22 cellular contexts compared by ENCODE assay signal in the genomic region with DNA sequence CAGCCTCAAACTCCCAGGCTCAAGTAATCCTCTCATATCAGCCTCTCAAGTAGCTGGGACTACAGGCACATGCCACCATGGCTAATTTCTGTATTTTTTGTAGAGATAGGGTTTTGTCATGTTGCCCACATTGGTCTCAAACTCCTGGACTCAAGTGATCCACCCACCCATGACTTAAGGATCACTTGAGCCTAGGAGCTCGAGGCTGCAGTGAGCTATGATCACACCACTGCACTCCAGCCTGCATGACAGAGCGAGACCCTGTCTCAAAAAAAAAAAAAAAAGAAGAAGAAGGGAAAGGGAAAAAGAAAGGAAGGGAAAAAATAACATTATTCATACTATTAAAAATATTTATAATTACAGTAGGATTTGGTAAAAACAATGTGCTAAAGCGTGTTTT. TPM values are rescaled to one million over a fixed set of nuclear protein-coding genes. Genes with fewer than 3 reads are reported as not detected.
A peak's percentile ranks its signal among the peaks of the same experiment; 100 is the strongest.
DNase-seq lines count a peak whose midpoint lies in the region; ATAC-seq and TF ChIP-seq lines count a peak whose summit lies in the region.
"Had no signal": no experiment of that assay in that cellular context is flagged by ENCODE, and none has a peak within 500 bp of the region (broad histone marks: within the 10 kb centered on the region; RNA-seq: fewer than 3 reads in every experiment).

No MANE protein-coding gene starts in this region.

- H3K36me3 ChIP-seq in ascending aorta: no peaks in the 10 kb centered on the region
- no peaks in the 10 kb centered on the region for H3K36me3 ChIP-seq in thyroid gland
- H3K36me3 ChIP-seq in H7 (replicated peaks; ENCODE audit: control insufficient read depth, insufficient read depth, low read length): no peaks in the 10 kb centered on the region
- H3K36me3 ChIP-seq: BLaER1, vagina had no signal

- H3K4me3 ChIP-seq in ascending aorta: no peak overlapping the region
- no peak overlapping the region for H3K4me3 ChIP-seq in thyroid gland (replicated peaks in 1 of 3)
- H3K4me3 ChIP-seq in H7 (ENCODE audit: insufficient read depth, low read depth, low read length): no peak overlapping the region
- H3K4me3 ChIP-seq: BLaER1, testis, vagina had no signal

- DNase-seq in DMS79 treated with DMSO at 0.1 percent for 48 hours (lab: John Stamatoyannopoulos, UW): peak; percentile 32
- no peak for DNase-seq in ascending aorta (ENCODE audit: low spot score in 2 of 2)
- DNase-seq in thyroid gland: peak; percentile 63 to 74
- DNase-seq in H7: no peak
- no peak for DNase-seq in activated effector memory CD4-positive, alpha-beta T cell treated with anti-CD3 and anti-CD28 coated beads, Interleukin-2, amount 50 U/mL, for 16 hours
- DNase-seq: activated CD4-positive, alpha-beta memory T cell treated with anti-CD3 and anti-CD28 coated beads, Interleukin-2, amount 10 ng/mL, durations not matched to agents 7 days and 5 days; activated CD8-positive, alpha-beta memory T cell treated with anti-CD3 and anti-CD28 coated beads, Interleukin-2, amount 50 U/mL, for 4 hours; activated naive CD4-positive, alpha-beta T cell treated with anti-CD3 and anti-CD28 coated beads, Interleukin-2, amount 10 ng/mL, durations not matched to agents 7 days and 5 days; H9; Kasumi-1; NCI-H1417 treated with DMSO at 0.1 percent for 48 hours; NCI-H2081; NCI-H2227 treated with DMSO at 0.1 percent for 48 hours; small intestine; stimulated activated naive CD4-positive, alpha-beta T cell treated with Interleukin-2 at 50 U/mL for 16 hours; T-helper 2 cell; testis had no signal

- H3K4me1 ChIP-seq in ascending aorta: peaks cover 8 to 41% of the 10 kb centered on the region in 2 donors
- H3K4me1 ChIP-seq in thyroid gland: peaks cover 15 to 16% of the 10 kb centered on the region in 2 donors
- H3K4me1 ChIP-seq: BLaER1 had no signal

- H3K9me3 Mint-ChIP-seq in nephron: no peaks in the 10 kb centered on the region
- H3K9me3 Mint-ChIP-seq: activated CD4-positive, alpha-beta memory T cell treated with anti-CD3 and anti-CD28 coated beads, Interleukin-2, amount 10 ng/mL, durations not matched to agents 7 days and 5 days; activated naive CD4-positive, alpha-beta T cell treated with anti-CD3 and anti-CD28 coated beads, Interleukin-2, amount 10 ng/mL, durations not matched to agents 7 days and 5 days; H9 had no signal

- intact Hi-C loops in ascending aorta (cut with DNase I) (no loop called here), thyroid gland (cut with DNase I) (no loop called here)

- no peak overlapping the region for H3K4me3 Mint-ChIP-seq in nephron
- H3K4me3 Mint-ChIP-seq: activated CD4-positive, alpha-beta memory T cell treated with anti-CD3 and anti-CD28 coated beads, Interleukin-2, amount 10 ng/mL, durations not matched to agents 7 days and 5 days; activated naive CD4-positive, alpha-beta T cell treated with anti-CD3 and anti-CD28 coated beads, Interleukin-2, amount 10 ng/mL, durations not matched to agents 7 days and 5 days; H9 had no signal

- no peaks in the 10 kb centered on the region for H3K27me3 Mint-ChIP-seq in nephron (ENCODE audit: low read depth)
- H3K27me3 Mint-ChIP-seq: activated naive CD4-positive, alpha-beta T cell treated with anti-CD3 and anti-CD28 coated beads, Interleukin-2, amount 10 ng/mL, durations not matched to agents 7 days and 5 days had no signal

- TF ChIP-seq CTCF in ascending aorta (IDR thresholded peaks at IDR 0.05): no peak
- no peak for TF ChIP-seq CTCF in nephron (IDR thresholded peaks at IDR 0.05; ENCODE audit: unreplicated experiment in 3 of 3)
- no peak for TF ChIP-seq CTCF in thyroid gland (IDR thresholded peaks at IDR 0.05)

- H3K27me3 ChIP-seq in ascending aorta (no peaks in the 10 kb centered on the region), thyroid gland (no peaks in the 10 kb centered on the region), H7 (ENCODE audit: control insufficient read depth, insufficient read depth, low read length) (no peaks in the 10 kb centered on the region)
- H3K27me3 ChIP-seq: BLaER1, testis, vagina had no signal

- ATAC-seq in HG03097 (IDR thresholded peaks at IDR 0.05; ENCODE audit: low FRiP score, unreplicated experiment): no peak
- ATAC-seq: Right ventricle myocardium inferior had no signal

- peaks cover 26% of the 10 kb centered on the region for H3K4me1 Mint-ChIP-seq in nephron
- H3K4me1 Mint-ChIP-seq: activated naive CD4-positive, alpha-beta T cell treated with anti-CD3 and anti-CD28 coated beads, Interleukin-2, amount 10 ng/mL, durations not matched to agents 7 days and 5 days had no signal

- H3K27ac Mint-ChIP-seq in nephron: peak overlapping the region; percentile 38 to 44 (median 40)
- H3K27ac Mint-ChIP-seq: activated CD4-positive, alpha-beta memory T cell treated with anti-CD3 and anti-CD28 coated beads, Interleukin-2, amount 10 ng/mL, durations not matched to agents 7 days and 5 days; activated naive CD4-positive, alpha-beta T cell treated with anti-CD3 and anti-CD28 coated beads, Interleukin-2, amount 10 ng/mL, durations not matched to agents 7 days and 5 days had no signal

- H3K9me3 ChIP-seq in ascending aorta (no peaks in the 10 kb centered on the region), thyroid gland (no peaks in the 10 kb centered on the region)
- H3K9me3 ChIP-seq: BLaER1, testis, vagina had no signal

- WGBS in thyroid gland, 2 donors: 37 to 40% methylated on average over 3 of the region's 3 CpGs

- H3K27ac ChIP-seq in ascending aorta (peak overlapping the region; percentile 42 to 59), thyroid gland (peak overlapping the region; percentile 0 to 53 (median 52))
- H3K27ac ChIP-seq: BLaER1, vagina had no signal

- no peaks in the 10 kb centered on the region for H3K36me3 Mint-ChIP-seq in nephron (ENCODE audit: low read depth)
- H3K36me3 Mint-ChIP-seq: activated naive CD4-positive, alpha-beta T cell treated with anti-CD3 and anti-CD28 coated beads, Interleukin-2, amount 10 ng/mL, durations not matched to agents 7 days and 5 days had no signal

- TF ChIP-seq POLR2A in thyroid gland (IDR thresholded peaks at IDR 0.05): no peak

RNA-seq across cellular contexts. Expression of a gene that starts 19.2 kb away (rescaled TPM):
- total RNA-seq in ascending aorta (94.6 TPM), thyroid gland (100 to 1,000 TPM in 3 of 4 donors, 10 to 100 TPM in 1; 78.0 to 127 (median 110) TPM)
- 2.7 and 3.0 TPM in 2 replicates for total RNA-seq in H7 (2014; rRNA removed; shearing (Covaris generic))

Comparison
In these comparisons a context has a peak if more than half of its experiments do, and no peak if none do; other contexts are left out.
1. DNase-seq: peak in DMS79 treated with DMSO at 0.1 percent for 48 hours (single experiment) and thyroid gland (2 of 2); none in ascending aorta (0 of 2), H7 (single experiment) and activated effector memory CD4-positive, alpha-beta T cell treated with anti-CD3 and anti-CD28 coated beads, Interleukin-2, amount 50 U/mL, for 16 hours (single experiment).
2. RNA of a gene that starts 19.2 kb away (total RNA-seq): 78.0 to 127 TPM in thyroid gland and 94.6 TPM in ascending aorta (single experiment); 2.7 to 3.0 TPM in H7; every median in the first group is over 10 times any median in the second.